In genomic region chr9:72361227-72361626, GRCh38 we compare ENCODE assay signal across 9 cellular contexts. TPM values are rescaled to one million over a fixed set of nuclear protein-coding genes. Genes with fewer than 3 reads are reported as not detected.
A peak's percentile ranks its signal among the peaks of the same experiment; 100 is the strongest.
DNase-seq lines count a peak whose midpoint lies in the region; ATAC-seq and TF ChIP-seq lines count a peak whose summit lies in the region.
"Had no signal": no experiment of that assay in that cellular context is flagged by ENCODE, and none has a peak within 500 bp of the region (broad histone marks: within the 10 kb centered on the region; RNA-seq: fewer than 3 reads in every experiment).

No MANE protein-coding gene starts in this region.

- DNase-seq in heart left ventricle, result no peak
- DNase-seq in Right ventricle myocardium superior, result no peak
- DNase-seq in cerebellar cortex (ENCODE audit: low spot score), result peak; percentile 8
- DNase-seq in upper lobe of right lung, result no peak
- no peak for DNase-seq in NCI-H345 treated with DMSO at 0.1 percent for 48 hours (lab: John Stamatoyannopoulos, UW; ENCODE audit: unreplicated experiment)
- DNase-seq in nucleus accumbens (lab: John Stamatoyannopoulos, UW), result no peak
- DNase-seq: activated B cell treated with CpG ODN at 0.5 μM for 24 hours had no signal

- H3K4me1 ChIP-seq in heart left ventricle, result peaks cover 9 to 76% (median 56%) of the 10 kb centered on the region in 12 donors
- peaks cover 26 to 40% of the 10 kb centered on the region in 2 donors for H3K4me1 ChIP-seq in mucosa of rectum (ENCODE audit: control insufficient read depth in 2 of 2, insufficient read depth in 2 of 2, low read length in 2 of 2)
- H3K4me1 ChIP-seq in upper lobe of right lung, result peaks cover 56% of the 10 kb centered on the region

- no peaks in the 10 kb centered on the region for H3K9me3 ChIP-seq in heart left ventricle
- no peaks in the 10 kb centered on the region for H3K9me3 ChIP-seq in mucosa of rectum (ENCODE audit: control insufficient read depth in 2 of 2, low read length in 2 of 2)
- H3K9me3 ChIP-seq in upper lobe of right lung, result no peaks in the 10 kb centered on the region

- peaks cover 0 to 53% (median 45%) of the 10 kb centered on the region in 9 donors for H3K36me3 ChIP-seq in heart left ventricle
- peaks cover 30 to 35% of the 10 kb centered on the region in 2 donors for H3K36me3 ChIP-seq in mucosa of rectum (ENCODE audit: control insufficient read depth in 2 of 2, insufficient read depth in 2 of 2, low read length in 2 of 2)
- H3K36me3 ChIP-seq in upper lobe of right lung, result peaks cover 58% of the 10 kb centered on the region

- no peak for TF ChIP-seq CTCF in heart left ventricle (IDR thresholded peaks at IDR 0.05)
- no peak for TF ChIP-seq CTCF in upper lobe of right lung (IDR thresholded peaks at IDR 0.05)

- H3K27ac ChIP-seq in heart left ventricle (peak overlapping the region in 11 of 12 donors; percentile 99 to 100 (median 100)), mucosa of rectum (ENCODE audit: low read depth in 2 of 2, low read length in 2 of 2) (peak overlapping the region; percentile 28 to 46), upper lobe of right lung (peak overlapping the region; percentile 97)

- H3K9ac ChIP-seq in mucosa of rectum (ENCODE audit: low read depth in 1 of 2, low read length in 2 of 2), result peak overlapping the region in 1 of 2 donors; percentile 8

- ATAC-seq in heart left ventricle (no peak), Right ventricle myocardium superior (ENCODE audit: poor library complexity) (no peak), upper lobe of right lung (no peak), HG02798 (IDR thresholded peaks at IDR 0.05; ENCODE audit: poor library complexity, unreplicated experiment) (no peak)

- intact Hi-C loops in heart left ventricle (cut with DNase I) (loop anchor here in 7 of 10 donors (5.0 to 10.0 kb wide), 9 partner anchors 54 to 1946 kb away; partner anchors contain the start of genes KLF9 (in 2 of the 7), ABHD17B (in 1 of the 7), ANXA1 (in 1 of the 7) and C9orf85 (in 1 of the 7)), Right ventricle myocardium superior (cut with DNase I) (loop anchor here (10.0 kb wide), 1 partner anchor 234 kb away; no protein-coding TSS in a partner anchor), upper lobe of right lung (cut with DNase I) (loop anchor here (10.0 kb wide), 1 partner anchor 56 kb away; no protein-coding TSS in a partner anchor)

- H3K27me3 ChIP-seq in heart left ventricle, result no peaks in the 10 kb centered on the region
- H3K27me3 ChIP-seq in mucosa of rectum (ENCODE audit: control insufficient read depth in 2 of 2, insufficient read depth in 2 of 2, low read length in 2 of 2), result no peaks in the 10 kb centered on the region
- H3K27me3 ChIP-seq in upper lobe of right lung, result no peaks in the 10 kb centered on the region

- H3K4me3 ChIP-seq in heart left ventricle (peak overlapping the region in 11 of 12 donors; percentile 86 to 96 (median 91)), mucosa of rectum (ENCODE audit: low read length in 2 of 2) (peak overlapping the region; percentile 27 to 92), upper lobe of right lung (peak overlapping the region; percentile 82)

- TF ChIP-seq POLR2A in heart left ventricle (IDR thresholded peaks at IDR 0.05), result no peak

- 10 to 20% (median 12%) methylated on average over 3 of the region's 3 CpGs for WGBS in heart left ventricle, 4 donors

RNA-seq across cellular contexts. Expression of gene ZFAND5, which starts 3.8 kb away (rescaled TPM):
- total RNA-seq in heart left ventricle (100 to 1,000 TPM; 125 to 275 (median 205) TPM), Right ventricle myocardium superior (180 TPM), upper lobe of right lung (204 TPM)
- 100 to 1,000 TPM in 1 of 2 donors, 10 to 100 TPM in 1; 99.1 to 110 TPM for polyA plus RNA-seq in heart left ventricle

Comparison
In these comparisons a context has a peak if more than half of its experiments do, and no peak if none do; other contexts are left out.
1. H3K27ac ChIP-seq: peak in every context shown above with its lines; median percentile 100 in heart left ventricle; 97 in upper lobe of right lung; 37 in mucosa of rectum.